ENCODE assay signal across 8 cellular contexts in the genomic region with DNA sequence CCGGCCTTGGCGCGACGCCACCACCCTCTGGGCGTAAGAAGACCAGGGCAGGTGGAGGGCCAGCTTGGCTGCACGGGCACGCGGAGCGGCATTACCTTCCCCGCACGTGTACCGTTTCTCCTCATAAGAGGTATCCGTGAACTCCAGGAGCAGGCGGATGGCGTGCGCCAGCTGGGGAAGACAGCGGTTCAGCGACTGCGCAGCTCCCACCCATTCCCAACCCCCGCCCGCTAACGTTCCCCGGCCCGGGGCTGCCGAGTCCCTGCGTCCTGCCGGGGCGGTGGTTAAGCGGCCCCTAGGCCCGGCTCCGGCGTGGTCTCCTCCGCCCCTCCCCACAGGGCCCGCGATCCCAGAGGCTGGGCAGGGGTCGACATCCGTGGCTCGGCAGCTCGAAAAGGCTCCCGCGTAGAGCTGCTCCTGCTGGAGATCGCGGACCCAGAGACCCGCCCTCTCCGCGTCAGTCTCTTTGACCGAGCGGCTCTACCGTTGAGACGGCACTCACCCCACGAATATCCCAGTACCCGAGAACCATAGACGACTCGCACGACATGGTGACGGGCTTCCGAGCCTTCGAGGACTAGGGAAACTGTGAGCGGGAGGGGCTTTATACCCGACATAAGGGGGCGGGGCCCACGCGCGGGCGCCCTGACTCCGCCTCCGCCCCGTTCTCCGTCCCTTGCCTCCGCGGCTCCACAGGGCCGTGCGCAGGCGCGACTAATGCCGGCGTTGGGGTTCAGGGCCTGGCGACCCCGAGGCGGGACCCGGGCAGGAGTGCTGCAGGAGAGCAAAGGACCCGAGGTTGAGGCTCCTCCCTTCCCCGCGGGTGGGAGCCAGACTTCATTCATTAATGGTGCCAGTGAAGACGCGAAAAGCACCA.
A peak's percentile ranks its signal among the peaks of the same experiment; 100 is the strongest.
DNase-seq lines count a peak whose midpoint lies in the region; ATAC-seq lines count a peak whose summit lies in the region.

No MANE protein-coding gene starts in this region.

- peak; percentile 76 for DNase-seq in EL
- DNase-seq in NCI-H187 treated with DMSO at 0.1 percent for 48 hours (lab: John Stamatoyannopoulos, UW) = peak; percentile 62
- DNase-seq in activated CD4-positive, CD25-positive, alpha-beta regulatory T cell treated with anti-CD3 and anti-CD28 coated beads, Interleukin-2, amount 50 U/mL, for 16 hours (ENCODE audit: low read depth, low spot score) = peak; percentile 56
- peak; percentile 75 for DNase-seq in central memory CD4-positive, alpha-beta T cell
- peak; percentile 52 for DNase-seq in iris pigment epithelial cell (ENCODE audit: low read depth)
- peak; percentile 63 to 77 for DNase-seq in stimulated activated CD4-positive, alpha-beta T cell treated with anti-CD3 and anti-CD28 coated beads, Interleukin-12 subunit alpha, Interleukin-12 subunit beta, amount 100 ng/mL, for 24 hours (ENCODE audit: low read depth in 2 of 2)
- DNase-seq in KG1 (lab: John Stamatoyannopoulos, UW) = no peak

- peak; percentile 74 for ATAC-seq in HG02623 (IDR thresholded peaks at IDR 0.05; ENCODE audit: unreplicated experiment)
